In the genomic region with DNA sequence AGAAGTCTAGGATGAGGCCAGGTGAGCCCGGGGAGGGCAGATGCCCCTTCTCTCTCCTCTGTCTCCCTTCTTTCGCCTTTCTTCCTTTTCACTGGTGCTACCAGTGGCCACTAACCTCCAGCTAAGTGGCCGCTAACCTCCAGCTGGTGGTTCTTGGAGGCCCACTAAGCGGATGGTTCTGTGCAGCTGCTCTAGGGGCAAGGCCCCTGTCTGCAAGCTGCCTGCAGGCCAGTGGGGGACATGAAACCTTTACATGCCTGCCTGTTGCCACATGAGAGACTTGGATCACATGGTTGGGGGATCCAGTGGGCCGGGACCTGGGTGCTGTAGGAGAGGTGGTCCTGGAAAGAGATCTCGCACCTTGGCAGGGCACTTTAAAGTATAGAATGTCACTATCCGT, we compare ENCODE assay signal across 15 cellular contexts. TPM values are rescaled to one million over a fixed set of nuclear protein-coding genes. Genes with fewer than 3 reads are reported as not detected.
DNase-seq lines count a peak whose midpoint lies in the region; ATAC-seq lines count a peak whose summit lies in the region.
"Had no signal": no experiment of that assay in that cellular context is flagged by ENCODE, and none has a peak within 500 bp of the region (broad histone marks: within the 10 kb centered on the region; RNA-seq: fewer than 3 reads in every experiment).

No MANE protein-coding gene starts in this region.

- no peak overlapping the region for H3K4me3 Mint-ChIP-seq in activated naive CD4-positive, alpha-beta T cell treated with anti-CD3 and anti-CD28 coated beads, Interleukin-2, amount 50 U/mL, for 24 hours
- H3K4me3 Mint-ChIP-seq in activated T-helper 2 cell treated with anti-CD3 and anti-CD28 coated beads, Interferon-gamma antibody, Interleukin-2, Interleukin-4, amounts not matched to agents 10 μg/mL and 5 μg/mL and 100 μg/mL, durations not matched to agents 14 hours and 24 hours and 36 hours (ENCODE audit: low read depth): no peak overlapping the region
- H3K4me3 Mint-ChIP-seq in memory B cell: no peak overlapping the region

- H3K36me3 Mint-ChIP-seq in activated naive CD4-positive, alpha-beta T cell treated with anti-CD3 and anti-CD28 coated beads, Interleukin-2, amount 50 U/mL, for 24 hours: peaks cover 5% of the 10 kb centered on the region
- H3K36me3 Mint-ChIP-seq in activated T-helper 2 cell treated with anti-CD3 and anti-CD28 coated beads, Interferon-gamma antibody, Interleukin-2, Interleukin-4, amounts not matched to agents 10 μg/mL and 5 μg/mL and 100 μg/mL, durations not matched to agents 14 hours and 24 hours and 36 hours (ENCODE audit: low read depth): peaks cover 62% of the 10 kb centered on the region
- H3K36me3 Mint-ChIP-seq in memory B cell: peaks cover 29% of the 10 kb centered on the region

- H3K27me3 Mint-ChIP-seq in activated naive CD4-positive, alpha-beta T cell treated with anti-CD3 and anti-CD28 coated beads, Interleukin-2, amount 50 U/mL, for 24 hours: no peaks in the 10 kb centered on the region
- no peaks in the 10 kb centered on the region for H3K27me3 Mint-ChIP-seq in activated T-helper 2 cell treated with anti-CD3 and anti-CD28 coated beads, Interferon-gamma antibody, Interleukin-2, Interleukin-4, amounts not matched to agents 10 μg/mL and 5 μg/mL and 100 μg/mL, durations not matched to agents 14 hours and 24 hours and 36 hours (ENCODE audit: low read depth)
- H3K27me3 Mint-ChIP-seq in memory B cell: no peaks in the 10 kb centered on the region

- intact Hi-C loops in activated T-helper 2 cell treated with anti-CD3 and anti-CD28 coated beads, Interferon-gamma antibody, Interleukin-2, Interleukin-4, amounts not matched to agents 10 μg/mL and 5 μg/mL and 100 μg/mL, durations not matched to agents 14 hours and 24 hours and 36 hours (cut with micrococcal nuclease): no loop called here

- no peaks in the 10 kb centered on the region for H3K4me1 Mint-ChIP-seq in activated naive CD4-positive, alpha-beta T cell treated with anti-CD3 and anti-CD28 coated beads, Interleukin-2, amount 50 U/mL, for 24 hours
- peaks cover 7% of the 10 kb centered on the region for H3K4me1 Mint-ChIP-seq in activated T-helper 2 cell treated with anti-CD3 and anti-CD28 coated beads, Interferon-gamma antibody, Interleukin-2, Interleukin-4, amounts not matched to agents 10 μg/mL and 5 μg/mL and 100 μg/mL, durations not matched to agents 14 hours and 24 hours and 36 hours (ENCODE audit: low read depth)
- H3K4me1 Mint-ChIP-seq in memory B cell: no peaks in the 10 kb centered on the region

- DNase-seq in activated naive CD4-positive, alpha-beta T cell treated with Interleukin-2 at 50 U/mL for 16 hours: no peak
- DNase-seq in activated T-helper 2 cell treated with anti-CD3 and anti-CD28 coated beads, Interferon-gamma antibody, Interleukin-2, Interleukin-4, amounts not matched to agents 10 μg/mL and 5 μg/mL and 100 μg/mL, durations not matched to agents 14 hours and 24 hours and 36 hours (ENCODE audit: low spot score): no peak
- DNase-seq in memory B cell (ENCODE audit: low spot score in 2 of 2) (no peak), NCI-H2196 (lab: John Stamatoyannopoulos, UW; ENCODE audit: unreplicated experiment) (no peak)
- DNase-seq: Calu3, DMS79 treated with DMSO at 0.1 percent for 48 hours, HCEC 1CT, IMR-90, NCI-H1417 treated with DMSO at 0.1 percent for 48 hours, NCI-H2029 treated with DMSO at 0.1 percent for 48 hours, NCI-H510A treated with DMSO at 0.1 percent for 48 hours had no signal

- H3K27ac Mint-ChIP-seq in activated naive CD4-positive, alpha-beta T cell treated with anti-CD3 and anti-CD28 coated beads, Interleukin-2, amount 50 U/mL, for 24 hours: peak overlapping the region; percentile 71
- H3K27ac Mint-ChIP-seq in activated T-helper 2 cell treated with anti-CD3 and anti-CD28 coated beads, Interferon-gamma antibody, Interleukin-2, Interleukin-4, amounts not matched to agents 10 μg/mL and 5 μg/mL and 100 μg/mL, durations not matched to agents 14 hours and 24 hours and 36 hours: peak overlapping the region; percentile 55
- H3K27ac Mint-ChIP-seq in memory B cell: peak overlapping the region; percentile 63

- no peaks in the 10 kb centered on the region for H3K9me3 Mint-ChIP-seq in activated naive CD4-positive, alpha-beta T cell treated with anti-CD3 and anti-CD28 coated beads, Interleukin-2, amount 50 U/mL, for 24 hours
- no peaks in the 10 kb centered on the region for H3K9me3 Mint-ChIP-seq in activated T-helper 2 cell treated with anti-CD3 and anti-CD28 coated beads, Interferon-gamma antibody, Interleukin-2, Interleukin-4, amounts not matched to agents 10 μg/mL and 5 μg/mL and 100 μg/mL, durations not matched to agents 14 hours and 24 hours and 36 hours
- no peaks in the 10 kb centered on the region for H3K9me3 Mint-ChIP-seq in memory B cell

- no peak for ATAC-seq in memory B cell (ENCODE audit: low read depth)
- ATAC-seq in GM18502 (IDR thresholded peaks at IDR 0.05; ENCODE audit: poor library complexity, unreplicated experiment): no peak
- ATAC-seq in HG03135 (IDR thresholded peaks at IDR 0.05; ENCODE audit: unreplicated experiment): no peak
- ATAC-seq: A549 had no signal

RNA-seq across cellular contexts. Expression of a gene that starts 17.7 kb away (rescaled TPM):
- 33.8 and 33.9 TPM in 2 replicates for total RNA-seq in activated T-helper 2 cell treated with anti-CD3 and anti-CD28 coated beads, Interferon-gamma antibody, Interleukin-2, Interleukin-4, amounts not matched to agents 10 μg/mL and 5 μg/mL and 100 μg/mL, durations not matched to agents 14 hours and 24 hours and 36 hours

RNA-seq across cellular contexts. Expression of a gene that starts 19.4 kb away (rescaled TPM):
- total RNA-seq in activated T-helper 2 cell treated with anti-CD3 and anti-CD28 coated beads, Interferon-gamma antibody, Interleukin-2, Interleukin-4, amounts not matched to agents 10 μg/mL and 5 μg/mL and 100 μg/mL, durations not matched to agents 14 hours and 24 hours and 36 hours: 180 and 182 TPM in 2 replicates
